ENCODE assay signal across 1 cellular context in genomic region chr18:59451073-59451472, GRCh38.
TF ChIP-seq lines count a peak whose summit lies in the region.

No MANE protein-coding gene starts in this region.

TF ChIP-seq in HEK293, 187 proteins besides CTCF, POLR2A, EP300 and RAD21 (continued from another document):
- TF ChIP-seq PATZ1 (tag by site-specific recombination; IDR thresholded peaks at IDR 0.05) (no peak), ZNF555 (tag by site-specific recombination; conservative IDR thresholded peaks at IDR 0.05) (no peak), ZBTB1 (tag by site-specific recombination; IDR thresholded peaks at IDR 0.05) (no peak), ZNF202 (tag by site-specific recombination; IDR thresholded peaks at IDR 0.05; ENCODE audit: borderline replicate concordance) (no peak), ZNF391 (tag by site-specific recombination; IDR thresholded peaks at IDR 0.05; ENCODE audit: borderline replicate concordance, low read depth) (no peak)
